12 cellular contexts compared by ENCODE assay signal in genomic region chr17:4512156-4513112, GRCh38. TPM values are rescaled to one million over a fixed set of nuclear protein-coding genes. Genes with fewer than 3 reads are reported as not detected.
"Had no signal": no experiment of that assay in that cellular context is flagged by ENCODE, and none has a peak within 500 bp of the region (broad histone marks: within the 10 kb centered on the region; RNA-seq: fewer than 3 reads in every experiment).

No MANE protein-coding gene starts in this region.

- ATAC-seq: mucosa of descending colon; naive thymus-derived CD4-positive, alpha-beta T cell; stimulated activated naive CD8-positive, alpha-beta T cell treated with anti-CD3 and anti-CD28 coated beads, Interleukin-15, amount 100 ng/mL, for 72 hours had no signal

- H3K9me3 ChIP-seq: mucosa of descending colon, right atrium auricular region, testis had no signal

- H3K27ac ChIP-seq: right atrium auricular region, testis had no signal

- H3K27me3 ChIP-seq: right atrium auricular region, testis had no signal

- H3K36me3 ChIP-seq: right atrium auricular region had no signal

- H3K4me3 ChIP-seq: mucosa of descending colon, right atrium auricular region, smooth muscle cell, testis had no signal

- DNase-seq: activated CD4-positive, alpha-beta T cell treated with anti-CD3 and anti-CD28 coated beads, Interleukin-2, amount 50 U/mL, for 1 hour; activated CD8-positive, alpha-beta memory T cell treated with anti-CD3 and anti-CD28 coated beads for 24 hours; activated naive CD8-positive, alpha-beta T cell treated with anti-CD3 and anti-CD28 coated beads, Interleukin-2, amount 10 ng/mL, durations not matched to agents 7 days and 5 days; aorta; mucosa of descending colon; naive thymus-derived CD4-positive, alpha-beta T cell; stimulated activated naive CD8-positive, alpha-beta T cell treated with anti-CD3 and anti-CD28 coated beads, Interleukin-15, amount 100 ng/mL, for 72 hours; SW 1271; testis had no signal

- H3K4me2 ChIP-seq: smooth muscle cell had no signal

RNA-seq across cellular contexts. Expression of gene SPNS2, which starts 13.8 kb away (rescaled TPM):
- polyA plus RNA-seq: naive thymus-derived CD4-positive, alpha-beta T cell had no signal

RNA-seq across cellular contexts. Expression of gene GGT6, which starts 47.9 kb away (rescaled TPM):
- total RNA-seq: activated naive CD8-positive, alpha-beta T cell treated with anti-CD3 and anti-CD28 coated beads, Interleukin-2, amount 10 ng/mL, durations not matched to agents 7 days and 5 days; aorta; naive thymus-derived CD4-positive, alpha-beta T cell; posterior vena cava; right atrium auricular region had no signal
- polyA plus RNA-seq: naive thymus-derived CD4-positive, alpha-beta T cell; smooth muscle cell had no signal
